Comparison of ENCODE assay signal across 8 cellular contexts in genomic region chr3:105367406-105368213, GRCh38. TPM values are rescaled to one million over a fixed set of nuclear protein-coding genes. Genes with fewer than 3 reads are reported as not detected.
DNase-seq lines count a peak whose midpoint lies in the region; ATAC-seq and TF ChIP-seq lines count a peak whose summit lies in the region.

No MANE protein-coding gene starts in this region.

- H3K9me3 ChIP-seq in effector memory CD4-positive, alpha-beta T cell (ENCODE audit: control insufficient read depth, low read length) = no peaks in the 10 kb centered on the region

- CTCF ChIA-PET in activated CD8-positive, alpha-beta T cell treated with anti-CD3 and anti-CD28 coated beads for 36 hours (lab: Charles Lee) = interaction anchor here (4.2 kb wide), 1 partner anchor 11 kb away, joined by 23 read pairs; no protein-coding TSS in a partner anchor

- intact Hi-C loops in activated CD8-positive, alpha-beta T cell treated with anti-CD3 and anti-CD28 coated beads for 36 hours (cut with micrococcal nuclease) = no loop called here

- peak overlapping the region; percentile 97 for H3K27ac Mint-ChIP-seq in activated CD8-positive, alpha-beta T cell treated with anti-CD3 and anti-CD28 coated beads for 36 hours
- peak overlapping the region; percentile 100 for H3K27ac Mint-ChIP-seq in memory B cell

- H3K27ac ChIP-seq in 22Rv1 = peak overlapping the region; percentile 94
- peak overlapping the region; percentile 95 for H3K27ac ChIP-seq in effector memory CD4-positive, alpha-beta T cell (ENCODE audit: insufficient read depth, low read length, poor library complexity, severe bottlenecking)

- ATAC-seq in GM18508 (IDR thresholded peaks at IDR 0.05; ENCODE audit: insufficient read depth, unreplicated experiment) = peak; percentile 23
- peak; percentile 25 for ATAC-seq in HG02981 (IDR thresholded peaks at IDR 0.05; ENCODE audit: unreplicated experiment)
- ATAC-seq in activated CD8-positive, alpha-beta T cell treated with anti-CD3 and anti-CD28 coated beads for 36 hours = peak; percentile 26
- peak; percentile 26 for ATAC-seq in memory B cell (ENCODE audit: low read depth)

- peaks cover 21% of the 10 kb centered on the region for H3K27me3 Mint-ChIP-seq in activated CD8-positive, alpha-beta T cell treated with anti-CD3 and anti-CD28 coated beads for 36 hours
- H3K27me3 Mint-ChIP-seq in memory B cell = no peaks in the 10 kb centered on the region

- H3K4me1 ChIP-seq in effector memory CD4-positive, alpha-beta T cell (ENCODE audit: control insufficient read depth, insufficient read depth, low read length, poor library complexity, severe bottlenecking) = peaks cover 10% of the 10 kb centered on the region

- POLR2A ChIA-PET in activated CD8-positive, alpha-beta T cell treated with anti-CD3 and anti-CD28 coated beads for 36 hours (lab: Charles Lee) = interaction anchor here (0.9 to 2.1 kb wide), 2 partner anchors 8 to 324 kb away, joined by 3 to 7 read pairs; no protein-coding TSS in a partner anchor

- TF ChIP-seq CTCF in 22Rv1 (IDR thresholded peaks at IDR 0.05) = no peak
- TF ChIP-seq CTCF in activated CD8-positive, alpha-beta T cell treated with anti-CD3 and anti-CD28 coated beads for 36 hours (IDR thresholded peaks at IDR 0.05) = no peak

- no peaks in the 10 kb centered on the region for H3K9me3 Mint-ChIP-seq in activated CD8-positive, alpha-beta T cell treated with anti-CD3 and anti-CD28 coated beads for 36 hours
- no peaks in the 10 kb centered on the region for H3K9me3 Mint-ChIP-seq in memory B cell

- H3K36me3 ChIP-seq in effector memory CD4-positive, alpha-beta T cell (ENCODE audit: control insufficient read depth, insufficient read depth, low read length) = no peaks in the 10 kb centered on the region

- DNase-seq in NCI-H226 = peak; percentile 91
- DNase-seq in activated CD8-positive, alpha-beta T cell treated with anti-CD3 and anti-CD28 coated beads for 36 hours = peak; percentile 94
- peak; percentile 61 to 69 (median 67) for DNase-seq in effector memory CD4-positive, alpha-beta T cell
- peak; percentile 59 to 65 for DNase-seq in memory B cell (ENCODE audit: low spot score in 2 of 2)
- DNase-seq in stimulated activated CD8-positive, alpha-beta memory T cell treated with anti-CD3 and anti-CD28 coated beads, Interleukin-12 subunit alpha, Interleukin-12 subunit beta, amount 100 ng/mL, for 4 hours (ENCODE audit: low read depth) = peak; percentile 24

- H3K4me3 ChIP-seq in effector memory CD4-positive, alpha-beta T cell (ENCODE audit: insufficient read depth, low read depth, low read length, poor library complexity, severe bottlenecking) = peak overlapping the region; percentile 80

- peaks cover 24% of the 10 kb centered on the region for H3K4me1 Mint-ChIP-seq in activated CD8-positive, alpha-beta T cell treated with anti-CD3 and anti-CD28 coated beads for 36 hours (ENCODE audit: low read depth)
- H3K4me1 Mint-ChIP-seq in memory B cell = peaks cover 25% of the 10 kb centered on the region

- H3K4me3 Mint-ChIP-seq in activated CD8-positive, alpha-beta T cell treated with anti-CD3 and anti-CD28 coated beads for 36 hours = peak overlapping the region; percentile 89
- H3K4me3 Mint-ChIP-seq in memory B cell = peak overlapping the region; percentile 97

- no peaks in the 10 kb centered on the region for H3K36me3 Mint-ChIP-seq in activated CD8-positive, alpha-beta T cell treated with anti-CD3 and anti-CD28 coated beads for 36 hours (ENCODE audit: low read depth)
- H3K36me3 Mint-ChIP-seq in memory B cell = no peaks in the 10 kb centered on the region

- no peaks in the 10 kb centered on the region for H3K27me3 ChIP-seq in effector memory CD4-positive, alpha-beta T cell (replicated peaks; ENCODE audit: control insufficient read depth, insufficient read depth, low read length, poor library complexity, severe bottlenecking)

RNA-seq across cellular contexts. Expression of gene ALCAM, which starts 0.9 kb away (rescaled TPM):
- 10 to 100 TPM; 13.9 to 14.5 TPM for total RNA-seq in activated CD8-positive, alpha-beta T cell treated with anti-CD3 and anti-CD28 coated beads for 36 hours

Comparison
In these comparisons a context has a peak if more than half of its experiments do, and no peak if none do; other contexts are left out.
1. Peak in every context shown above with its lines: DNase-seq, ATAC-seq, H3K4me3 ChIP-seq and H3K27ac ChIP-seq.
2. DNase-seq: peak in every context shown above with its lines; median percentile 94 in activated CD8-positive, alpha-beta T cell treated with anti-CD3 and anti-CD28 coated beads for 36 hours; 91 in NCI-H226; 67 in effector memory CD4-positive, alpha-beta T cell; 62 in memory B cell; 24 in stimulated activated CD8-positive, alpha-beta memory T cell treated with anti-CD3 and anti-CD28 coated beads, Interleukin-12 subunit alpha, Interleukin-12 subunit beta, amount 100 ng/mL, for 4 hours.